In the genomic region with DNA sequence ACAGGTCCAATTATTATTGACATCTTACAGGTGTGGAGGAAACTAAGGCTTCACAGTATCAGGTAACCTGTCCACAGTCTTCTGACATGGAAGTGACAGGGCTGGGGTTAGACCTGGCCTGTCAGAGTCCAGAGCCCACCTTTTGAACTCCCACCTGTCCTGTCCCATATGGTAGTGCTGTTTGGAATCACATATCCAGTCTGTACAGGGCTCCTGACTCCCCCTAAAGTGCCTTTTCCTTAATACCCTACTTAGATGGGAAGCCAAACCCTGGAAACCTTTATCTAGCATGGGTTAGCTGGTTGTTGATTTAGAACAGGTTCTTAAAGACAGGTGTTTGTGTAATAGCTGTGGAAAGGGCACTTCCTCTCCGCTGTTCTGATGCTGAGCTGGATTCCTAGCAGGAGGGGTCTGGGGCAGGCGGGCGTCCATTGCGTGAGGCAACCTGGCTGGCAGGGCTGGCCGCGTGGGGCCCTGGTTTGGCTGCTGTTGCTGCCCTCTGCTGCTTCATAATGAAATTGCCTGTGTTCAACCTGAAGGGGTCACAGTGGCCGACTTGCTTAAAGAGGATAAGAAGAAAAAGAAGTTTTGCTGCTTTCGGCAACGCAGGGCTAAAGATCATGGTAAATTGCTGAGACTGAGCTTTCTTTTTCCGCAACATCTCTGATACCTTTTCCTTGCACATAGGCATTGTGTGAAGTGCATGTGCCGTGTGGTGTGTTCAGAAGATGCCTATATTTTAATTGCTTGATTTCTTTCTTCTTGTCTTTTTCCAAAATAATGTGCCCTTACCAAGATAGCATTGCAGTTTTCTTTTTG, we compare ENCODE assay signal across 8 cellular contexts.
DNase-seq lines count a peak whose midpoint lies in the region; ATAC-seq and TF ChIP-seq lines count a peak whose summit lies in the region.

No MANE protein-coding gene starts in this region.

- peak; percentile 55 for ATAC-seq in GM19035 (IDR thresholded peaks at IDR 0.05; ENCODE audit: unreplicated experiment)
- ATAC-seq in RWPE2 (ENCODE audit: low read depth) = peak; percentile 89
- peak; percentile 69 for ATAC-seq in gastroesophageal sphincter
- no peak for ATAC-seq in omental fat pad (ENCODE audit: low FRiP score)

- 30% methylated on average over 5 to 6 of the region's 11 CpGs for WGBS in gastroesophageal sphincter (ENCODE audit: low coverage in 1 of 2), 2 donors

- no peak for TF ChIP-seq POLR2A in gastroesophageal sphincter (IDR thresholded peaks at IDR 0.05)

- H3K4me1 ChIP-seq in RWPE2 (ENCODE audit: insufficient read depth, poor library complexity, severe bottlenecking) (no peaks in the 10 kb centered on the region), gastroesophageal sphincter (peaks cover 0 to 6% (median 0%) of the 10 kb centered on the region in 3 donors), tibial artery (no peaks in the 10 kb centered on the region)

- no peaks in the 10 kb centered on the region for H3K27me3 ChIP-seq in RWPE2 (ENCODE audit: insufficient read depth, poor library complexity, severe bottlenecking)
- H3K27me3 ChIP-seq in gastroesophageal sphincter = no peaks in the 10 kb centered on the region
- H3K27me3 ChIP-seq in tibial artery = peaks cover 0 to 2% of the 10 kb centered on the region in 2 donors

- no peak for TF ChIP-seq EP300 in gastroesophageal sphincter (IDR thresholded peaks at IDR 0.05)

- no peaks in the 10 kb centered on the region for H3K9me3 ChIP-seq in RWPE2 (ENCODE audit: severe bottlenecking)
- no peaks in the 10 kb centered on the region for H3K9me3 ChIP-seq in gastroesophageal sphincter
- no peaks in the 10 kb centered on the region for H3K9me3 ChIP-seq in tibial artery

- H3K4me3 ChIP-seq in AG09309 (ENCODE audit: control insufficient read depth, low read depth, low read length) = no peak overlapping the region
- no peak overlapping the region for H3K4me3 ChIP-seq in Jurkat, Clone E6-1 (ENCODE audit: low read length)
- no peak overlapping the region for H3K4me3 ChIP-seq in RWPE2 (ENCODE audit: severe bottlenecking)
- no peak overlapping the region for H3K4me3 ChIP-seq in gastroesophageal sphincter
- no peak overlapping the region for H3K4me3 ChIP-seq in tibial artery

- TF ChIP-seq CTCF in AG09309 (IDR thresholded peaks at IDR 0.05; ENCODE audit: control insufficient read depth, insufficient read depth, low read depth, low read length, missing control alignments) (peak; percentile 80), RWPE2 (IDR thresholded peaks at IDR 0.05; ENCODE audit: poor library complexity, severe bottlenecking) (peak; percentile 84), gastroesophageal sphincter (IDR thresholded peaks at IDR 0.05) (peak in 3 of 4 experiments; percentile 75 to 90 (median 87)), omental fat pad (IDR thresholded peaks at IDR 0.05) (peak in 2 of 3 donors; percentile 30 to 51), tibial artery (IDR thresholded peaks at IDR 0.05) (peak; percentile 77 to 79)

- no peak for DNase-seq in AG09309 (ENCODE audit: low read depth)
- DNase-seq in Jurkat, Clone E6-1 (ENCODE audit: low read depth, low spot score) = peak; percentile 69
- DNase-seq in RWPE2 (ENCODE audit: low spot score) = no peak
- peak; percentile 80 for DNase-seq in activated effector memory CD4-positive, alpha-beta T cell treated with anti-CD3 and anti-CD28 coated beads, Interleukin-2, amount 50 U/mL, for 16 hours
- DNase-seq in omental fat pad (ENCODE audit: low spot score) = peak; percentile 49
- DNase-seq in tibial artery = peak; percentile 60 to 71

- intact Hi-C loops in tibial artery (cut with DNase I; ENCODE audit: low total_unique reads) = loop anchor here (5.0 kb wide), 2 partner anchors 408 to 488 kb away; no protein-coding TSS in a partner anchor

- no peak overlapping the region for H3K27ac ChIP-seq in RWPE2 (ENCODE audit: poor library complexity, severe bottlenecking)
- H3K27ac ChIP-seq in gastroesophageal sphincter = no peak overlapping the region
- H3K27ac ChIP-seq in tibial artery = no peak overlapping the region

- H3K36me3 ChIP-seq in RWPE2 (ENCODE audit: low read depth) = no peaks in the 10 kb centered on the region
- H3K36me3 ChIP-seq in gastroesophageal sphincter = no peaks in the 10 kb centered on the region
- H3K36me3 ChIP-seq in tibial artery = no peaks in the 10 kb centered on the region

Comparison
In these comparisons a context has a peak if more than half of its experiments do, and no peak if none do; other contexts are left out.
1. DNase-seq: peak in Jurkat, Clone E6-1 (single experiment), activated effector memory CD4-positive, alpha-beta T cell treated with anti-CD3 and anti-CD28 coated beads, Interleukin-2, amount 50 U/mL, for 16 hours (single experiment), omental fat pad (single experiment) and tibial artery (2 of 2); none in AG09309 (single experiment) and RWPE2 (single experiment).
2. Peak in every context shown above with its lines, with median percentiles within 50 percentile points of each other: CTCF ChIP-seq.